1 cellular context compared by ENCODE assay signal in the genomic region with DNA sequence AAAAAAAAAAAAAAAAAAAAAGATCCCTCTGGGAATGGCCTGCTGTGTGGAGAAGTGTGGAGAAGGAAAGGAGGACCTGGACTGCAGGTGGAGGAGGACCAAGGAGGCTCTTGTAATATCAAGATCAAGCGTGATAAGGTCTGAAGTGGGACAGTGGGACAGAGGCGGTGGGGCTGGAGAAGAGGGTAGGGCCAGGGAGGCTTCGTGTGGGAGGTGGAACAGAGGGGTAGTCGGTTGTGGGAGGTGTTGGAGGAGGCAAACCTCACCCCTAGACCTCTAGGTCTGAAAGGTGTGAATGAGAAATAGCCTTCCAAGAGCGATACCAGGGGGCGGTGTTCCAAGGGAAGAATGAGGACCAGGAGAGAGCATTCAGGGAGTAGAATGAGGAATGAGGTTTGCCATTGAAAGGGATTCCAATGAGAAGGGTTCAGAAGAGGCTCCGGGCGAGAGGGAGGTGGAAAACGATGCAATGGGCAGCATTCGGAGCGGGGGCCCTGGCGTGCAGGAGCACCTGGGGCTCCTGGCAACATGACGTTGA.
TF ChIP-seq lines count a peak whose summit lies in the region.

No MANE protein-coding gene starts in this region.

TF ChIP-seq in HEK293, 187 proteins besides CTCF, POLR2A, EP300 and RAD21:
- peak; percentile 75; the same call in 1 of the 2 replicates for TF ChIP-seq EGR2 (tag by site-specific recombination; IDR thresholded peaks at IDR 0.05; ENCODE audit: low read depth)
- no peak for TF ChIP-seq ZNF549 (tag by site-specific recombination; IDR thresholded peaks at IDR 0.05)
- TF ChIP-seq ZFHX2 (tag by site-specific recombination; conservative IDR thresholded peaks at IDR 0.05): peak; percentile 59; the same call in 1 of the 2 replicates
- TF ChIP-seq YY2 (tag by site-specific recombination; IDR thresholded peaks at IDR 0.05): no peak
- TF ChIP-seq ZNF501 (tag by site-specific recombination; IDR thresholded peaks at IDR 0.05): no peak
